In genomic region chr5:67283275-67283987, GRCh38 we compare ENCODE assay signal across 19 cellular contexts.
A peak's percentile ranks its signal among the peaks of the same experiment; 100 is the strongest.
DNase-seq lines count a peak whose midpoint lies in the region; FAIRE-seq and TF ChIP-seq lines count a peak whose summit lies in the region.
"Had no signal": no experiment of that assay in that cellular context is flagged by ENCODE, and none has a peak within 500 bp of the region (broad histone marks: within the 10 kb centered on the region; RNA-seq: fewer than 3 reads in every experiment).

No MANE protein-coding gene starts in this region.

- peaks cover 0 to 4% (median 2%) of the 10 kb centered on the region in 4 donors for H3K9me3 ChIP-seq in esophagus muscularis mucosa
- no peaks in the 10 kb centered on the region for H3K9me3 ChIP-seq in small intestine (ENCODE audit: control insufficient read depth, low read depth)
- H3K9me3 ChIP-seq in vagina = no peaks in the 10 kb centered on the region
- H3K9me3 ChIP-seq: thyroid gland had no signal

- TF ChIP-seq POLR2A in esophagus muscularis mucosa (IDR thresholded peaks at IDR 0.05; ENCODE audit: low read depth) (no peak), vagina (IDR thresholded peaks at IDR 0.05) (no peak)

- H3K27me3 ChIP-seq in esophagus muscularis mucosa = no peaks in the 10 kb centered on the region
- no peaks in the 10 kb centered on the region for H3K27me3 ChIP-seq in small intestine (ENCODE audit: control insufficient read depth in 2 of 2, insufficient read depth in 2 of 2, low read length in 2 of 2)
- H3K27me3 ChIP-seq in vagina = no peaks in the 10 kb centered on the region
- H3K27me3 ChIP-seq: esophagus squamous epithelium, thyroid gland had no signal

- TF ChIP-seq CTCF in esophagus muscularis mucosa (IDR thresholded peaks at IDR 0.05) (no peak), vagina (IDR thresholded peaks at IDR 0.05) (no peak)

- WGBS in esophagus muscularis mucosa = 89% methylated on average over 7 of the region's 7 CpGs
- 69 to 80% (median 80%) methylated on average over 7 of the region's 7 CpGs for WGBS in small intestine, 3 donors

- in situ Hi-C loops in SK-MEL-5 (cut with HindIII; ENCODE audit: low pct_unique_long_range_greater_than_20kb, low sequenced_read_pairs) = no loop called here
- in situ Hi-C loops in ACHN (cut with HindIII; ENCODE audit: low pct_ligation_motif_present, low pct_unique_long_range_greater_than_20kb, low sequenced_read_pairs) = no loop called here

- peaks cover 8 to 18% (median 15%) of the 10 kb centered on the region in 4 donors for H3K4me1 ChIP-seq in esophagus muscularis mucosa
- H3K4me1 ChIP-seq in small intestine (ENCODE audit: control insufficient read depth in 2 of 2, insufficient read depth in 1 of 2, low read depth in 1 of 2, low read length in 1 of 2) = peaks cover 0 to 3% of the 10 kb centered on the region in 2 donors
- H3K4me1 ChIP-seq in vagina = peaks cover 6% of the 10 kb centered on the region

- H3K4me3 ChIP-seq in esophagus muscularis mucosa = no peak overlapping the region
- H3K4me3 ChIP-seq in small intestine (ENCODE audit: low read depth in 1 of 2, low read length in 2 of 2) = no peak overlapping the region
- no peak overlapping the region for H3K4me3 ChIP-seq in vagina
- H3K4me3 ChIP-seq: esophagus squamous epithelium, thyroid gland had no signal

- H3K36me3 ChIP-seq in esophagus muscularis mucosa (no peaks in the 10 kb centered on the region), small intestine (ENCODE audit: control insufficient read depth in 2 of 2, insufficient read depth in 2 of 2, low read length in 2 of 2) (no peaks in the 10 kb centered on the region), vagina (no peaks in the 10 kb centered on the region)
- H3K36me3 ChIP-seq: esophagus squamous epithelium, thyroid gland had no signal

- peak overlapping the region in 1 of 4 donors; percentile 21 for H3K27ac ChIP-seq in esophagus muscularis mucosa (replicated peaks in 1 of 4)
- peak overlapping the region in 1 of 2 donors; percentile 47 for H3K27ac ChIP-seq in small intestine (ENCODE audit: low read depth in 1 of 2, low read length in 1 of 2)
- H3K27ac ChIP-seq in vagina = no peak overlapping the region
- H3K27ac ChIP-seq: esophagus squamous epithelium, thyroid gland had no signal

- intact Hi-C loops in esophagus muscularis mucosa (cut with DNase I) = no loop called here
- intact Hi-C loops in vagina (cut with DNase I) = no loop called here

- TF ChIP-seq EP300 in esophagus muscularis mucosa (IDR thresholded peaks at IDR 0.05) = no peak

- DNase-seq in SK-MEL-5 (ENCODE audit: low read depth, low spot score) (peak; percentile 75), esophagus muscularis mucosa (ENCODE audit: extremely low spot score) (peak; percentile 89), medulla oblongata (ENCODE audit: extremely low spot score) (peak; percentile 95), small intestine (peak; percentile 74), 8988T (no peak), UCSD-AML1 (lab: John Stamatoyannopoulos, UW; ENCODE audit: unreplicated experiment) (no peak), ACHN (no peak), vagina (ENCODE audit: extremely low spot score in 2 of 2) (no peak)
- DNase-seq: activated CD4-positive, alpha-beta T cell treated with anti-CD3 and anti-CD28 coated beads for 36 hours; activated naive CD8-positive, alpha-beta T cell treated with anti-CD3 and anti-CD28 coated beads for 36 hours; esophagus squamous epithelium; glutamatergic neuron; immature natural killer cell; mesendoderm; natural killer cell; NCI-H510A; stimulated activated CD4-positive, alpha-beta T cell treated with anti-CD3 and anti-CD28 coated beads, Interleukin-15, amount 100 ng/mL, for 24 hours; thyroid gland had no signal

- no peak for FAIRE-seq in small intestine (lab: Jason Lieb, UNC)
- FAIRE-seq: HTR-8/SVneo had no signal

Comparison
In these comparisons a context has a peak if more than half of its experiments do, and no peak if none do; other contexts are left out.
1. DNase-seq: peak in SK-MEL-5 (single experiment), esophagus muscularis mucosa (single experiment), medulla oblongata (single experiment) and small intestine (single experiment); none in 8988T (single experiment), UCSD-AML1 (single experiment), ACHN (single experiment) and vagina (0 of 2).